1 cellular context compared by ENCODE assay signal in the genomic region with DNA sequence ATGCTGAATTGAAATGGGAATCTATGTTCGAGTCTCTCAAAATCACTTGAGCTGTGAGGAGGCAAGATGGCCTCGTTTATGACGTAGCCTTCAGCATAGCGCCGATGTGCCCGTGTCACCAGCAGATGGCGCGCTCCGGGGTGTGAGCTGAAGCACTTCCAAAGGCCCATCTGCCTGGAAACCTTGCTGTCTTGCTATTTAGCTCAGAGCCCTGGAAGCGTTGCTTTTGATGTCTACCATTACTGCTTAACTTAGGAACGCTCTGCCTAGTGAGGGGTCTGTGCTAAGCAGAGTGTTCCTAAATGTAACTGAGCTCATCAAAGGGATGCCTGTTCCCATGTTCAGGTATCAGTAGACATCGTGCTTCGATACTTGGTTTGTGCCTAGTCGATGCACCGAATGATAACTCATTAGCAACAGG.
TF ChIP-seq lines count a peak whose summit lies in the region.

No MANE protein-coding gene starts in this region.

TF ChIP-seq in HEK293, 187 proteins besides CTCF, POLR2A, EP300 and RAD21 (continued from another document):
- TF ChIP-seq, protein P1, sequence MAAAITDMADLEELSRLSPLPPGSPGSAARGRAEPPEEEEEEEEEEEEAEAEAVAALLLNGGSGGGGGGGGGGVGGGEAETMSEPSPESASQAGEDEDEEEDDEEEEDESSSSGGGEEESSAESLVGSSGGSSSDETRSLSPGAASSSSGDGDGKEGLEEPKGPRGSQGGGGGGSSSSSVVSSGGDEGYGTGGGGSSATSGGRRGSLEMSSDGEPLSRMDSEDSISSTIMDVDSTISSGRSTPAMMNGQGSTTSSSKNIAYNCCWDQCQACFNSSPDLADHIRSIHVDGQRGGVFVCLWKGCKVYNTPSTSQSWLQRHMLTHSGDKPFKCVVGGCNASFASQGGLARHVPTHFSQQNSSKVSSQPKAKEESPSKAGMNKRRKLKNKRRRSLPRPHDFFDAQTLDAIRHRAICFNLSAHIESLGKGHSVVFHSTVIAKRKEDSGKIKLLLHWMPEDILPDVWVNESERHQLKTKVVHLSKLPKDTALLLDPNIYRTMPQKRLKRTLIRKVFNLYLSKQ (tag by site-specific recombination; IDR thresholded peaks at IDR 0.05; ENCODE audit: borderline replicate concordance) = no peak
- TF ChIP-seq ZNF664 (tag by site-specific recombination; IDR thresholded peaks at IDR 0.05) (no peak), ZNF19 (tag by site-specific recombination; IDR thresholded peaks at IDR 0.05; ENCODE audit: low read depth) (no peak), ZNF701 (tag by site-specific recombination; IDR thresholded peaks at IDR 0.05) (no peak), TRIM28 (IDR thresholded peaks at IDR 0.05; ENCODE audit: borderline replicate concordance, low read length) (peak; percentile 45; the same call in 1 of the 2 replicates), ZNF654 (tag by site-specific recombination; IDR thresholded peaks at IDR 0.05; ENCODE audit: low read depth) (peak; percentile 59), ZNF670 (tag by site-specific recombination; IDR thresholded peaks at IDR 0.05; ENCODE audit: low read depth) (no peak), ZNF830 (tag by site-specific recombination; IDR thresholded peaks at IDR 0.05; ENCODE audit: low read depth) (no peak), PRDM1 (tag by site-specific recombination; IDR thresholded peaks at IDR 0.05) (no peak), ZNF140 (tag by site-specific recombination; IDR thresholded peaks at IDR 0.05) (no peak), KLF16 (tag by site-specific recombination; IDR thresholded peaks at IDR 0.05) (no peak), ZNF660 (tag by site-specific recombination; IDR thresholded peaks at IDR 0.05) (peak; percentile 32; the same call in 1 of the 2 replicates), ZNF175 (tag by site-specific recombination; IDR thresholded peaks at IDR 0.05) (no peak), ZNF404 (tag by site-specific recombination; IDR thresholded peaks at IDR 0.05) (no peak), TCF7L2 (IDR thresholded peaks at IDR 0.05; ENCODE audit: borderline replicate concordance, low read depth, low read length) (peak; percentile 16; the same call in 1 of the 2 replicates), ZNF350 (tag by site-specific recombination; IDR thresholded peaks at IDR 0.05) (no peak), ZNF747 (tag by site-specific recombination; IDR thresholded peaks at IDR 0.05) (no peak), ZNF76 (tag by site-specific recombination; IDR thresholded peaks at IDR 0.05; ENCODE audit: borderline replicate concordance, low read depth) (no peak), ZNF621 (tag by site-specific recombination; IDR thresholded peaks at IDR 0.05) (no peak), ZNF843 (tag by site-specific recombination; IDR thresholded peaks at IDR 0.05) (no peak), ZNF341 (tag by site-specific recombination; IDR thresholded peaks at IDR 0.05; ENCODE audit: low read depth) (no peak), SP2 (tag by site-specific recombination; IDR thresholded peaks at IDR 0.05) (no peak), ZNF211 (tag by site-specific recombination; IDR thresholded peaks at IDR 0.05; ENCODE audit: low read depth) (no peak), ZNF792 (tag by site-specific recombination; IDR thresholded peaks at IDR 0.05) (no peak), ZBTB17 (tag by site-specific recombination; IDR thresholded peaks at IDR 0.05) (peak; percentile 44), ZNF391 (tag by site-specific recombination; IDR thresholded peaks at IDR 0.05; ENCODE audit: borderline replicate concordance, low read depth) (no peak), ZNF558 (tag by site-specific recombination; IDR thresholded peaks at IDR 0.05) (no peak), HOXA7 (CRISPR knock-in tag; IDR thresholded peaks at IDR 0.05; ENCODE audit: borderline replicate concordance) (no peak), ZBTB1 (tag by site-specific recombination; IDR thresholded peaks at IDR 0.05) (no peak), BCL11B (tag by site-specific recombination; IDR thresholded peaks at IDR 0.05; ENCODE audit: low read depth) (no peak), ZSCAN30 (tag by site-specific recombination; IDR thresholded peaks at IDR 0.05) (peak; percentile 75; the same call in 1 of the 2 replicates), ZNF626 (tag by site-specific recombination; IDR thresholded peaks at IDR 0.05) (no peak), KLF7 (tag by site-specific recombination; IDR thresholded peaks at IDR 0.05; ENCODE audit: borderline replicate concordance) (no peak), ZNF658 (tag by site-specific recombination; IDR thresholded peaks at IDR 0.05) (no peak), ZNF335 (tag by site-specific recombination; conservative IDR thresholded peaks at IDR 0.05) (no peak), REPIN1 (tag by site-specific recombination; IDR thresholded peaks at IDR 0.05; ENCODE audit: low read depth) (no peak), ZNF2 (tag by site-specific recombination; IDR thresholded peaks at IDR 0.05) (no peak), ZFP41 (tag by site-specific recombination; IDR thresholded peaks at IDR 0.05; ENCODE audit: borderline replicate concordance) (no peak), ZNF549 (tag by site-specific recombination; IDR thresholded peaks at IDR 0.05) (no peak), ZNF16 (tag by site-specific recombination; IDR thresholded peaks at IDR 0.05; ENCODE audit: low read depth) (no peak), ZBTB21 (tag by site-specific recombination; IDR thresholded peaks at IDR 0.05) (peak; percentile 67; the same call in 1 of the 2 replicates)
- TF ChIP-seq, protein P2, sequence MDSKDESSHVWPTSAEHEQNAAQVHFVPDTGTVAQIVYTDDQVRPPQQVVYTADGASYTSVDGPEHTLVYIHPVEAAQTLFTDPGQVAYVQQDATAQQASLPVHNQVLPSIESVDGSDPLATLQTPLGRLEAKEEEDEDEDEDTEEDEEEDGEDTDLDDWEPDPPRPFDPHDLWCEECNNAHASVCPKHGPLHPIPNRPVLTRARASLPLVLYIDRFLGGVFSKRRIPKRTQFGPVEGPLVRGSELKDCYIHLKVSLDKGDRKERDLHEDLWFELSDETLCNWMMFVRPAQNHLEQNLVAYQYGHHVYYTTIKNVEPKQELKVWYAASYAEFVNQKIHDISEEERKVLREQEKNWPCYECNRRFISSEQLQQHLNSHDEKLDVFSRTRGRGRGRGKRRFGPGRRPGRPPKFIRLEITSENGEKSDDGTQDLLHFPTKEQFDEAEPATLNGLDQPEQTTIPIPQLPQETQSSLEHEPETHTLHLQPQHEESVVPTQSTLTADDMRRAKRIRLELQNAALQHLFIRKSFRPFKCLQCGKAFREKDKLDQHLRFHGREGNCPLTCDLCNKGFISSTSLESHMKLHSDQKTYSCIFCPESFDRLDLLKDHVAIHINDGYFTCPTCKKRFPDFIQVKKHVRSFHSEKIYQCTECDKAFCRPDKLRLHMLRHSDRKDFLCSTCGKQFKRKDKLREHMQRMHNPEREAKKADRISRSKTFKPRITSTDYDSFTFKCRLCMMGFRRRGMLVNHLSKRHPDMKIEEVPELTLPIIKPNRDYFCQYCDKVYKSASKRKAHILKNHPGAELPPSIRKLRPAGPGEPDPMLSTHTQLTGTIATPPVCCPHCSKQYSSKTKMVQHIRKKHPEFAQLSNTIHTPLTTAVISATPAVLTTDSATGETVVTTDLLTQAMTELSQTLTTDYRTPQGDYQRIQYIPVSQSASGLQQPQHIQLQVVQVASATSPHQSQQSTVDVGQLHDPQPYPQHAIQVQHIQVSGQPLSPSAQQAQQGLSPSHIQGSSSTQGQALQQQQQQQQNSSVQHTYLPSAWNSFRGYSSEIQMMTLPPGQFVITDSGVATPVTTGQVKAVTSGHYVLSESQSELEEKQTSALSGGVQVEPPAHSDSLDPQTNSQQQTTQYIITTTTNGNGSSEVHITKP (tag by site-specific recombination; IDR thresholded peaks at IDR 0.05) = no peak
- TF ChIP-seq, protein P3, sequence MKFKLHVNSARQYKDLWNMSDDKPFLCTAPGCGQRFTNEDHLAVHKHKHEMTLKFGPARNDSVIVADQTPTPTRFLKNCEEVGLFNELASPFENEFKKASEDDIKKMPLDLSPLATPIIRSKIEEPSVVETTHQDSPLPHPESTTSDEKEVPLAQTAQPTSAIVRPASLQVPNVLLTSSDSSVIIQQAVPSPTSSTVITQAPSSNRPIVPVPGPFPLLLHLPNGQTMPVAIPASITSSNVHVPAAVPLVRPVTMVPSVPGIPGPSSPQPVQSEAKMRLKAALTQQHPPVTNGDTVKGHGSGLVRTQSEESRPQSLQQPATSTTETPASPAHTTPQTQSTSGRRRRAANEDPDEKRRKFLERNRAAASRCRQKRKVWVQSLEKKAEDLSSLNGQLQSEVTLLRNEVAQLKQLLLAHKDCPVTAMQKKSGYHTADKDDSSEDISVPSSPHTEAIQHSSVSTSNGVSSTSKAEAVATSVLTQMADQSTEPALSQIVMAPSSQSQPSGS (tag by site-specific recombination; IDR thresholded peaks at IDR 0.05; ENCODE audit: low read depth) = peak; percentile 86
- TF ChIP-seq, protein P4, sequence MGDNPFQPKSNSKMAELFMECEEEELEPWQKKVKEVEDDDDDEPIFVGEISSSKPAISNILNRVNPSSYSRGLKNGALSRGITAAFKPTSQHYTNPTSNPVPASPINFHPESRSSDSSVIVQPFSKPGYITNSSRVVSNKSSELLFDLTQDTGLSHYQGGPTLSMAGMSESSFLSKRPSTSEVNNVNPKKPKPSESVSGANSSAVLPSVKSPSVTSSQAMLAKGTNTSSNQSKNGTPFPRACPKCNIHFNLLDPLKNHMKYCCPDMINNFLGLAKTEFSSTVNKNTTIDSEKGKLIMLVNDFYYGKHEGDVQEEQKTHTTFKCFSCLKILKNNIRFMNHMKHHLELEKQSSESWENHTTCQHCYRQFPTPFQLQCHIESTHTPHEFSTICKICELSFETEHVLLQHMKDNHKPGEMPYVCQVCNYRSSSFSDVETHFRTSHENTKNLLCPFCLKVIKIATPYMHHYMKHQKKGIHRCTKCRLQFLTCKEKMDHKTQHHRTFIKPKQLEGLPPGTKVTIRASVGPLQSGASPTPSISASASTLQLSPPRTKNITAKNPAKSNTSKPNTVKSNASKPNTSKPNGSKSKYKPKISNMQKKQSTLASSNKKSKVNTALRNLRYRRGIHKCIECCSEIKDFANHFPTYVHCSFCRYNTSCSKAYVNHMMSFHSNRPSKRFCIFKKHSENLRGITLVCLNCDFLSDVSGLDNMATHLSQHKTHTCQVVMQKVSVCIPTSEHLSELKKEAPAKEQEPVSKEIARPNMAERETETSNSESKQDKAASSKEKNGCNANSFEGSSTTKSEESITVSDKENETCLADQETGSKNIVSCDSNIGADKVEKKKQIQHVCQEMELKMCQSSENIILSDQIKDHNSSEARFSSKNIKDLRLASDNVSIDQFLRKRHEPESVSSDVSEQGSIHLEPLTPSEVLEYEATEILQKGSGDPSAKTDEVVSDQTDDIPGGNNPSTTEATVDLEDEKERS (tag by site-specific recombination; IDR thresholded peaks at IDR 0.05) = peak; percentile 85; the same call in 1 of the 2 replicates
- TF ChIP-seq, protein P5, sequence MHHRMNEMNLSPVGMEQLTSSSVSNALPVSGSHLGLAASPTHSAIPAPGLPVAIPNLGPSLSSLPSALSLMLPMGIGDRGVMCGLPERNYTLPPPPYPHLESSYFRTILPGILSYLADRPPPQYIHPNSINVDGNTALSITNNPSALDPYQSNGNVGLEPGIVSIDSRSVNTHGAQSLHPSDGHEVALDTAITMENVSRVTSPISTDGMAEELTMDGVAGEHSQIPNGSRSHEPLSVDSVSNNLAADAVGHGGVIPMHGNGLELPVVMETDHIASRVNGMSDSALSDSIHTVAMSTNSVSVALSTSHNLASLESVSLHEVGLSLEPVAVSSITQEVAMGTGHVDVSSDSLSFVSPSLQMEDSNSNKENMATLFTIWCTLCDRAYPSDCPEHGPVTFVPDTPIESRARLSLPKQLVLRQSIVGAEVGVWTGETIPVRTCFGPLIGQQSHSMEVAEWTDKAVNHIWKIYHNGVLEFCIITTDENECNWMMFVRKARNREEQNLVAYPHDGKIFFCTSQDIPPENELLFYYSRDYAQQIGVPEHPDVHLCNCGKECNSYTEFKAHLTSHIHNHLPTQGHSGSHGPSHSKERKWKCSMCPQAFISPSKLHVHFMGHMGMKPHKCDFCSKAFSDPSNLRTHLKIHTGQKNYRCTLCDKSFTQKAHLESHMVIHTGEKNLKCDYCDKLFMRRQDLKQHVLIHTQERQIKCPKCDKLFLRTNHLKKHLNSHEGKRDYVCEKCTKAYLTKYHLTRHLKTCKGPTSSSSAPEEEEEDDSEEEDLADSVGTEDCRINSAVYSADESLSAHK (tag by site-specific recombination; IDR thresholded peaks at IDR 0.05) = no peak
- TF ChIP-seq, protein P6, sequence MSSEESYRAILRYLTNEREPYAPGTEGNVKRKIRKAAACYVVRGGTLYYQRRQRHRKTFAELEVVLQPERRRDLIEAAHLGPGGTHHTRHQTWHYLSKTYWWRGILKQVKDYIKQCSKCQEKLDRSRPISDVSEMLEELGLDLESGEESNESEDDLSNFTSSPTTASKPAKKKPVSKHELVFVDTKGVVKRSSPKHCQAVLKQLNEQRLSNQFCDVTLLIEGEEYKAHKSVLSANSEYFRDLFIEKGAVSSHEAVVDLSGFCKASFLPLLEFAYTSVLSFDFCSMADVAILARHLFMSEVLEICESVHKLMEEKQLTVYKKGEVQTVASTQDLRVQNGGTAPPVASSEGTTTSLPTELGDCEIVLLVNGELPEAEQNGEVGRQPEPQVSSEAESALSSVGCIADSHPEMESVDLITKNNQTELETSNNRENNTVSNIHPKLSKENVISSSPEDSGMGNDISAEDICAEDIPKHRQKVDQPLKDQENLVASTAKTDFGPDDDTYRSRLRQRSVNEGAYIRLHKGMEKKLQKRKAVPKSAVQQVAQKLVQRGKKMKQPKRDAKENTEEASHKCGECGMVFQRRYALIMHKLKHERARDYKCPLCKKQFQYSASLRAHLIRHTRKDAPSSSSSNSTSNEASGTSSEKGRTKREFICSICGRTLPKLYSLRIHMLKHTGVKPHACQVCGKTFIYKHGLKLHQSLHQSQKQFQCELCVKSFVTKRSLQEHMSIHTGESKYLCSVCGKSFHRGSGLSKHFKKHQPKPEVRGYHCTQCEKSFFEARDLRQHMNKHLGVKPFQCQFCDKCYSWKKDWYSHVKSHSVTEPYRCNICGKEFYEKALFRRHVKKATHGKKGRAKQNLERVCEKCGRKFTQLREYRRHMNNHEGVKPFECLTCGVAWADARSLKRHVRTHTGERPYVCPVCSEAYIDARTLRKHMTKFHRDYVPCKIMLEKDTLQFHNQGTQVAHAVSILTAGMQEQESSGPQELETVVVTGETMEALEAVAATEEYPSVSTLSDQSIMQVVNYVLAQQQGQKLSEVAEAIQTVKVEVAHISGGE (tag by site-specific recombination; conservative IDR thresholded peaks at IDR 0.05; ENCODE audit: low read depth) = no peak
- TF ChIP-seq, protein P7, sequence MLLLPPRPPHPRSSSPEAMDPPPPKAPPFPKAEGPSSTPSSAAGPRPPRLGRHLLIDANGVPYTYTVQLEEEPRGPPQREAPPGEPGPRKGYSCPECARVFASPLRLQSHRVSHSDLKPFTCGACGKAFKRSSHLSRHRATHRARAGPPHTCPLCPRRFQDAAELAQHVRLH (tag by site-specific recombination; IDR thresholded peaks at IDR 0.05) = no peak
TF ChIP-seq in HEK293: peak in this region for 11.
